ENCODE assay signal across 21 cellular contexts in genomic region chr3:53229171-53229570, GRCh38.
"Had no signal": no experiment of that assay in that cellular context is flagged by ENCODE, and none has a peak within 500 bp of the region (broad histone marks: within the 10 kb centered on the region; RNA-seq: fewer than 3 reads in every experiment).

No MANE protein-coding gene starts in this region.

- H3K27ac ChIP-seq: epithelial cell of prostate, prostate gland, sigmoid colon, stomach, thoracic aorta had no signal

- H3K9me3 ChIP-seq: mucosa of descending colon, prostate gland, sigmoid colon, stomach, thoracic aorta had no signal

- H3K4me3 Mint-ChIP-seq: activated T-cell treated with anti-CD3 and anti-CD28 coated beads, Interleukin-2, amount 50 U/mL, for 4 hours; dendritic cell treated with granulocyte-macrophage colony-stimulating factor and Interleukin-4, amounts not matched to agents 40 ng/mL and 50 ng/mL, for 4 days; effector memory CD8-positive, alpha-beta T cell; memory B cell; naive thymus-derived CD8-positive, alpha-beta T cell had no signal

- H3K4me3 ChIP-seq: mucosa of descending colon, prostate gland, sigmoid colon, stomach, thoracic aorta had no signal

- H3K9me3 Mint-ChIP-seq: activated T-cell treated with anti-CD3 and anti-CD28 coated beads, Interleukin-2, amount 50 U/mL, for 4 hours; dendritic cell treated with granulocyte-macrophage colony-stimulating factor and Interleukin-4, amounts not matched to agents 40 ng/mL and 50 ng/mL, for 4 days; effector memory CD8-positive, alpha-beta T cell; memory B cell; naive thymus-derived CD8-positive, alpha-beta T cell had no signal

- H3K27ac Mint-ChIP-seq: dendritic cell treated with granulocyte-macrophage colony-stimulating factor and Interleukin-4, amounts not matched to agents 40 ng/mL and 50 ng/mL, for 4 days; memory B cell had no signal

- H3K27me3 ChIP-seq: sigmoid colon, stomach had no signal

- ATAC-seq: activated T-cell treated with anti-CD3 and anti-CD28 coated beads, Interleukin-2, amount 50 U/mL, for 4 hours; effector memory CD8-positive, alpha-beta T cell; left colon; mucosa of descending colon; naive thymus-derived CD8-positive, alpha-beta T cell had no signal

- H3K27me3 Mint-ChIP-seq: dendritic cell treated with granulocyte-macrophage colony-stimulating factor and Interleukin-4, amounts not matched to agents 40 ng/mL and 50 ng/mL, for 4 days; effector memory CD8-positive, alpha-beta T cell; memory B cell; naive thymus-derived CD8-positive, alpha-beta T cell had no signal

- H3K4me1 ChIP-seq: prostate gland, sigmoid colon, stomach had no signal

- H3K4me1 Mint-ChIP-seq: memory B cell had no signal

- DNase-seq: activated CD4-positive, alpha-beta T cell treated with anti-CD3 and anti-CD28 coated beads for 1 hour; activated CD4-positive, alpha-beta T cell treated with anti-CD3 and anti-CD28 coated beads, Interleukin-2, amount 50 U/mL, for 48 hours; activated gamma-delta T cell; activated T-cell treated with anti-CD3 and anti-CD28 coated beads, Interleukin-2, amount 50 U/mL, for 4 hours; aorta; cerebellar nuclear complex; effector memory CD8-positive, alpha-beta T cell; foreskin melanocyte; head of caudate nucleus; naive thymus-derived CD8-positive, alpha-beta T cell; nucleus accumbens; sigmoid colon; stimulated activated CD4-positive, alpha-beta T cell treated with anti-CD3 and anti-CD28 coated beads, Interleukin-2, amount 100 ng/mL, for 24 hours; stomach had no signal
